ENCODE assay signal across 26 cellular contexts in the genomic region with DNA sequence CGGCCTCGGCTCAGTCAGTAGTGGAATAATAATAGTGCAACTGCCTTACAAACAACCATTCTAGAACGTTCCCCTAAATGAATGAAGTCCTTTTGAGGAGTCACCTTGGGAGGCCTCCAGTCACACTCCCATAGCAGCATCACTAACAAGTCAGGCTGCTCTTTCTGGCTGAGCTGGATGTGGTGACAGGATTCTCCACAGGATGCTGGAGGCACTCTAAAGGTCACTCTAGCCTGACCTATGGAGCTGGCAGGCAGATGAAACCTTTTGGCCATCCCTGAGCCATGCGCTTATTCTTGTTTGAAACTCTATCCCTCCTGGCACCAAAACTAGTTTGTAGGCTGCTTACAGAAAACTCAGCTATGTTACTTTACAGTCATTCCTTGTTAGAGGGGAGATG.
"Had no signal": no experiment of that assay in that cellular context is flagged by ENCODE, and none has a peak within 500 bp of the region (broad histone marks: within the 10 kb centered on the region; RNA-seq: fewer than 3 reads in every experiment).

No MANE protein-coding gene starts in this region.

- H3K27ac Mint-ChIP-seq: activated CD4-positive, alpha-beta T cell treated with anti-CD3 and anti-CD28 coated beads for 36 hours; activated naive CD8-positive, alpha-beta T cell; activated T-cell treated with anti-CD3 and anti-CD28 coated beads, Interleukin-2, amount 50 U/mL, for 72 hours; nephron; stimulated activated memory B cell treated with anti-CD40 and anti-IgM and Interleukin-4, amounts not matched to agents 10 μg/mL and 1 μg/mL and 100 μg/mL, for 72 hours; T-cell had no signal

- H3K36me3 ChIP-seq: colonic mucosa had no signal

- H3K27ac ChIP-seq: colonic mucosa, heart left ventricle, sigmoid colon, stomach, tibial artery had no signal

- H3K4me3 ChIP-seq: colonic mucosa, dorsolateral prefrontal cortex, heart left ventricle, lung, mucosa of descending colon, sigmoid colon, smooth muscle cell, stomach, tibial artery had no signal

- H3K9me3 Mint-ChIP-seq: activated T-cell treated with anti-CD3 and anti-CD28 coated beads, Interleukin-2, amount 50 U/mL, for 72 hours; nephron; stimulated activated memory B cell treated with anti-CD40 and anti-IgM and Interleukin-4, amounts not matched to agents 10 μg/mL and 1 μg/mL and 100 μg/mL, for 72 hours; T-cell had no signal

- H3K4me3 Mint-ChIP-seq: activated CD4-positive, alpha-beta T cell treated with anti-CD3 and anti-CD28 coated beads for 36 hours; activated naive CD8-positive, alpha-beta T cell; activated T-cell treated with anti-CD3 and anti-CD28 coated beads, Interleukin-2, amount 50 U/mL, for 72 hours; nephron; stimulated activated memory B cell treated with anti-CD40 and anti-IgM and Interleukin-4, amounts not matched to agents 10 μg/mL and 1 μg/mL and 100 μg/mL, for 72 hours; T-cell had no signal

- H3K9me3 ChIP-seq: colonic mucosa, heart left ventricle, mucosa of descending colon, sigmoid colon, stomach, tibial artery had no signal

- H3K27me3 ChIP-seq: colonic mucosa, dorsolateral prefrontal cortex, heart left ventricle, sigmoid colon, stomach, tibial artery had no signal

- H3K27me3 Mint-ChIP-seq: activated CD4-positive, alpha-beta T cell treated with anti-CD3 and anti-CD28 coated beads for 36 hours; activated naive CD8-positive, alpha-beta T cell; stimulated activated memory B cell treated with anti-CD40 and anti-IgM and Interleukin-4, amounts not matched to agents 10 μg/mL and 1 μg/mL and 100 μg/mL, for 72 hours; T-cell had no signal

- H3K4me1 ChIP-seq: colonic mucosa, sigmoid colon, stomach, tibial artery had no signal

- DNase-seq: activated CD4-positive, alpha-beta T cell treated with anti-CD3 and anti-CD28 coated beads for 36 hours; activated CD4-positive, CD25-positive, alpha-beta regulatory T cell; activated naive CD4-positive, alpha-beta T cell treated with Interleukin-2 at 50 U/mL for 16 hours; activated T-cell treated with anti-CD3 and anti-CD28 coated beads for 4 hours; activated T-cell treated with anti-CD3 and anti-CD28 coated beads, Interleukin-2, amount 50 U/mL, for 72 hours; anterior cingulate cortex; colonic mucosa; dorsolateral prefrontal cortex; effector memory CD4-positive, alpha-beta T cell; erythroblast; heart left ventricle; hypothalamus; mucosa of descending colon; sigmoid colon; stimulated activated CD4-positive, alpha-beta T cell treated with anti-CD3 and anti-CD28 coated beads, Interleukin-1b, Interleukin-23, amount 100 ng/mL, for 48 hours; stimulated activated CD4-positive, alpha-beta T cell treated with anti-CD3 and anti-CD28 coated beads, Interleukin-4, amount 100 ng/mL, for 4 hours; stimulated activated CD8-positive, alpha-beta memory T cell treated with anti-CD3 and anti-CD28 coated beads, Interleukin-4, amount 100 ng/mL, for 48 hours; stomach; T-cell; tibial artery had no signal

- ATAC-seq: activated CD4-positive, alpha-beta T cell treated with anti-CD3 and anti-CD28 coated beads for 36 hours; activated T-cell treated with anti-CD3 and anti-CD28 coated beads, Interleukin-2, amount 50 U/mL, for 72 hours; left lobe of liver; mucosa of descending colon; stimulated activated memory B cell treated with anti-CD40 and anti-IgM and Interleukin-4, amounts not matched to agents 10 μg/mL and 1 μg/mL and 100 μg/mL, for 72 hours; T-cell had no signal
